18 cellular contexts compared by ENCODE assay signal in the genomic region with DNA sequence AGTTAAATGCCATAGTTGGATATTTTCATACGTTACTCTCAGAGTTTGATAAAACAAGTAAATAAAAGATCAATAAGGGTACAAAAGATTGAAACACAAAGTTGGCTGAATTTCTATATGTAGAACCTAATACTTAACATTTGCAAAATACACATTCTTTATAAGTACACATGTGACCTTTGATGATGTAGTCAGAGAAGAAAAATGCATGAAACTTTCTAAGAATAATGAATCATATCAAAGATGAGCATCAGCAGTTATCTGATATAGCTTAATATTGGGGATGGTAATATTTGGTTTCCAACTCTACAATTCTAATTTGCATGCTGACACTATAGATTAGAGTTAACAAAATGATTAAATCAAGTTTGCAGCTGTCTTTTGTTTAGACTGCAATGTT.
"Had no signal": no experiment of that assay in that cellular context is flagged by ENCODE, and none has a peak within 500 bp of the region (broad histone marks: within the 10 kb centered on the region; RNA-seq: fewer than 3 reads in every experiment).

No MANE protein-coding gene starts in this region.

- H3K36me3 ChIP-seq: left lung, tibial nerve had no signal

- H3K4me3 Mint-ChIP-seq: activated naive CD4-positive, alpha-beta T cell treated with anti-CD3 and anti-CD28 coated beads, Interleukin-2, amount 10 ng/mL, durations not matched to agents 7 days and 5 days; activated naive CD8-positive, alpha-beta T cell treated with anti-CD3 and anti-CD28 coated beads, Interleukin-2, amount 50 U/mL, for 24 hours; nephron progenitor cell had no signal

- H3K27ac ChIP-seq: left lung, skin epidermis, tibial nerve had no signal

- ATAC-seq: activated naive CD8-positive, alpha-beta T cell treated with anti-CD3 and anti-CD28 coated beads, Interleukin-2, amount 50 U/mL, for 24 hours; left lung; stimulated activated naive CD8-positive, alpha-beta T cell treated with anti-CD3 and anti-CD28 coated beads, Interleukin-15, Interleukin-2, amounts not matched to agents 100 U/mL and 50 U/mL, for 24 hours had no signal

- DNase-seq: activated CD8-positive, alpha-beta memory T cell treated with anti-CD3 and anti-CD28 coated beads for 24 hours; activated CD8-positive, alpha-beta memory T cell treated with anti-CD3 and anti-CD28 coated beads, Interleukin-2, amount 50 U/mL, for 48 hours; activated effector memory CD4-positive, alpha-beta T cell treated with Interleukin-2 at 50 U/mL for 16 hours; activated naive CD4-positive, alpha-beta T cell treated with anti-CD3 and anti-CD28 coated beads, Interleukin-2, amount 10 ng/mL, durations not matched to agents 7 days and 5 days; activated naive CD8-positive, alpha-beta T cell treated with anti-CD3 and anti-CD28 coated beads, Interleukin-2, amount 50 U/mL, for 24 hours; activated T-cell treated with anti-CD3 and anti-CD28 coated beads, Interleukin-2, amount 50 U/mL, for 48 hours; dermis blood vessel endothelial cell; effector memory CD4-positive, alpha-beta T cell; head of caudate nucleus; left lung; mammary epithelial cell; midbrain; nephron progenitor cell; stimulated activated naive CD8-positive, alpha-beta T cell treated with anti-CD3 and anti-CD28 coated beads, Interleukin-15, Interleukin-2, amounts not matched to agents 100 U/mL and 50 U/mL, for 24 hours; T1000 had no signal

- H3K4me1 Mint-ChIP-seq: activated naive CD4-positive, alpha-beta T cell treated with anti-CD3 and anti-CD28 coated beads, Interleukin-2, amount 10 ng/mL, durations not matched to agents 7 days and 5 days; nephron progenitor cell had no signal

- H3K27ac Mint-ChIP-seq: activated naive CD4-positive, alpha-beta T cell treated with anti-CD3 and anti-CD28 coated beads, Interleukin-2, amount 10 ng/mL, durations not matched to agents 7 days and 5 days; activated naive CD8-positive, alpha-beta T cell treated with anti-CD3 and anti-CD28 coated beads, Interleukin-2, amount 50 U/mL, for 24 hours; nephron progenitor cell; progenitor cell of endocrine pancreas had no signal

- H3K27me3 ChIP-seq: left lung, tibial nerve had no signal

- H3K9me3 ChIP-seq: left lung, tibial nerve had no signal

- H3K36me3 Mint-ChIP-seq: activated naive CD4-positive, alpha-beta T cell treated with anti-CD3 and anti-CD28 coated beads, Interleukin-2, amount 10 ng/mL, durations not matched to agents 7 days and 5 days had no signal

- H3K27me3 Mint-ChIP-seq: activated naive CD4-positive, alpha-beta T cell treated with anti-CD3 and anti-CD28 coated beads, Interleukin-2, amount 10 ng/mL, durations not matched to agents 7 days and 5 days; activated naive CD8-positive, alpha-beta T cell treated with anti-CD3 and anti-CD28 coated beads, Interleukin-2, amount 50 U/mL, for 24 hours; progenitor cell of endocrine pancreas had no signal

- H3K4me3 ChIP-seq: left lung, skin epidermis, tibial nerve had no signal

- H3K9me3 Mint-ChIP-seq: activated naive CD4-positive, alpha-beta T cell treated with anti-CD3 and anti-CD28 coated beads, Interleukin-2, amount 10 ng/mL, durations not matched to agents 7 days and 5 days; nephron progenitor cell had no signal
